1 cellular context compared by ENCODE assay signal in genomic region chr10:119408072-119408471, GRCh38.
TF ChIP-seq lines count a peak whose summit lies in the region.

No MANE protein-coding gene starts in this region.

TF ChIP-seq in HepG2, 621 proteins besides CTCF, POLR2A, EP300 and RAD21 (continued from another document and continues in another):
- no peak for TF ChIP-seq ZNF512B (CRISPR knock-in tag; IDR thresholded peaks at IDR 0.05; ENCODE audit: borderline replicate concordance)
- TF ChIP-seq MED1 (CRISPR knock-in tag; IDR thresholded peaks at IDR 0.05) = peak; percentile 65; the same call in 1 of the 2 replicates
- TF ChIP-seq ZNF704 (CRISPR knock-in tag; IDR thresholded peaks at IDR 0.05; ENCODE audit: borderline replicate concordance) = no peak
- no peak for TF ChIP-seq HOXA5 (CRISPR knock-in tag; IDR thresholded peaks at IDR 0.05)
- TF ChIP-seq NCOA2 (CRISPR knock-in tag; IDR thresholded peaks at IDR 0.05) = peak; percentile 54; the same call in 1 of the 2 replicates
- peak; percentile 40; the same call in 1 of the 2 replicates for TF ChIP-seq ETV5 (CRISPR knock-in tag; IDR thresholded peaks at IDR 0.05; ENCODE audit: borderline replicate concordance)
- TF ChIP-seq PREB (CRISPR knock-in tag; IDR thresholded peaks at IDR 0.05) = no peak
- peak; percentile 68 for TF ChIP-seq CEBPG (CRISPR knock-in tag; IDR thresholded peaks at IDR 0.05)
- TF ChIP-seq SAP130 (CRISPR knock-in tag; IDR thresholded peaks at IDR 0.05; ENCODE audit: low read depth) = peak; percentile 37; the same call in 1 of the 2 replicates
- TF ChIP-seq ARID5B (CRISPR knock-in tag; IDR thresholded peaks at IDR 0.05) = peak; percentile 54
- peak; percentile 27; the same call in 1 of the 2 replicates for TF ChIP-seq RXRA (CRISPR knock-in tag; IDR thresholded peaks at IDR 0.05)
- 0 out of 2 replicates have a peak, but pooled peaks have one; percentile 32 for TF ChIP-seq GATAD2A (CRISPR knock-in tag; IDR thresholded peaks at IDR 0.05)
- TF ChIP-seq MTERF4 (CRISPR knock-in tag; IDR thresholded peaks at IDR 0.05) = no peak
- no peak for TF ChIP-seq JUND (CRISPR knock-in tag; IDR thresholded peaks at IDR 0.05)
- no peak for TF ChIP-seq ZMAT5 (CRISPR knock-in tag; IDR thresholded peaks at IDR 0.05; ENCODE audit: borderline replicate concordance, low read depth)
- no peak for TF ChIP-seq ZNF609 (CRISPR knock-in tag; IDR thresholded peaks at IDR 0.05; ENCODE audit: borderline replicate concordance)
- TF ChIP-seq ZNF788 (CRISPR knock-in tag; IDR thresholded peaks at IDR 0.05; ENCODE audit: borderline replicate concordance) = no peak
- no peak for TF ChIP-seq RNF2 (conservative IDR thresholded peaks at IDR 0.05; ENCODE audit: low read depth)
- no peak for TF ChIP-seq REPIN1 (CRISPR knock-in tag; IDR thresholded peaks at IDR 0.05; ENCODE audit: borderline replicate concordance, low read depth)
- no peak for TF ChIP-seq ERF (CRISPR knock-in tag; IDR thresholded peaks at IDR 0.05)
- TF ChIP-seq IRF1 (CRISPR knock-in tag; IDR thresholded peaks at IDR 0.05; ENCODE audit: low read depth) = no peak
- TF ChIP-seq MIXL1 (CRISPR knock-in tag; IDR thresholded peaks at IDR 0.05) = 0 out of 2 replicates have a peak, but pooled peaks have one; percentile 14
- no peak for TF ChIP-seq ARID3A (IDR thresholded peaks at IDR 0.05; ENCODE audit: low read depth, low read length)
- no peak for TF ChIP-seq ZNF496 (CRISPR knock-in tag; IDR thresholded peaks at IDR 0.05; ENCODE audit: insufficient replicate concordance)
- no peak for TF ChIP-seq HIC2 (CRISPR knock-in tag; IDR thresholded peaks at IDR 0.05; ENCODE audit: low read depth)
- no peak for TF ChIP-seq ATF4 (CRISPR knock-in tag; IDR thresholded peaks at IDR 0.05)
- TF ChIP-seq FOXP4 (CRISPR knock-in tag; IDR thresholded peaks at IDR 0.05) = no peak
- 0 out of 2 replicates have a peak, but pooled peaks have one; percentile 22 for TF ChIP-seq CREM (IDR thresholded peaks at IDR 0.05)
- no peak for TF ChIP-seq CREM (CRISPR knock-in tag; IDR thresholded peaks at IDR 0.05)
- TF ChIP-seq NCOA1 (CRISPR knock-in tag; IDR thresholded peaks at IDR 0.05) = no peak
- no peak for TF ChIP-seq HMGA1 (CRISPR knock-in tag; conservative IDR thresholded peaks at IDR 0.05)
- TF ChIP-seq LCORL (IDR thresholded peaks at IDR 0.05) = no peak
- TF ChIP-seq LCORL (CRISPR knock-in tag; IDR thresholded peaks at IDR 0.05) = no peak
